Comparison of ENCODE assay signal across 8 cellular contexts in the genomic region with DNA sequence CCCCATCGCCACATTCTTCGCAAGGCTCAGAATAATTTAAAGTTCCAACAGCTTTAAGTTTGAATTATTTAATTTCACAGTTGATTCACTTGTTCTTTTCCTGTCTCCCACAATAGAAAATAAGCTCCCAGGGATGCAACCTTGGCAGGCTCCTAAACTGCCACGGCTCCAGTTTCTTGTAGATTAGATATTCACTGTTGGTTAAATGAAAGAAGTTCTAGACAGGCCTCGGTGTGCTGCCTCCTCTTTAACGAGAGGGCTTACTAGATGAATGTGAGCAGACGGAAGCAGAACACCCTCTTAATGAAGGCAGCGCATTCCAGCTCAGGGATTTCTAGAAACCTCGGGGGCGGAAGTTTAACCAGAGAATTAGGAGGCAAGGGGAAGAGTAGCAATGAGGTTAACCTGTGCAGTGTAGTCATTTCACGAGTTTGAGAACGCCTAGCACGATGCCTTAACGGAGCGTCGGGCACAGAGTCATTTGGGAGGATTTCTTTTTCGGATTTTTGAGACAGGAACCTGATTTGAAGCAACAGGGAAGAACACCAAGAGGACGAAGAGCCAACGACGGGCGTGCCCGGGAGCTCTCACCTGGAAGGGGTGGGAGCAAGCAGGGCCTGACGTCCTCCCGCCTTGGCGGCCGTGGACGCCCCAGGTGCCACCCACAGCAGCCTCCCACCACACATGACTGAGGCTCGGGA. TPM values are rescaled to one million over a fixed set of nuclear protein-coding genes. Genes with fewer than 3 reads are reported as not detected.
DNase-seq lines count a peak whose midpoint lies in the region; ATAC-seq and TF ChIP-seq lines count a peak whose summit lies in the region.

No MANE protein-coding gene starts in this region.

- H3K9me3 Mint-ChIP-seq in CD4-positive, alpha-beta memory T cell: no peaks in the 10 kb centered on the region
- H3K9me3 Mint-ChIP-seq in activated naive CD4-positive, alpha-beta T cell treated with anti-CD3 and anti-CD28 coated beads, Interleukin-2, amount 50 U/mL, for 72 hours: no peaks in the 10 kb centered on the region
- peaks cover 6% of the 10 kb centered on the region for H3K9me3 Mint-ChIP-seq in glutamatergic neuron (ENCODE audit: unreplicated experiment)

- ATAC-seq in GM18907 (IDR thresholded peaks at IDR 0.05; ENCODE audit: unreplicated experiment): peak; percentile 52
- ATAC-seq in HG03095 (IDR thresholded peaks at IDR 0.05; ENCODE audit: unreplicated experiment): peak; percentile 36
- peak; percentile 64 to 67 for ATAC-seq in activated naive CD4-positive, alpha-beta T cell treated with anti-CD3 and anti-CD28 coated beads, Interleukin-2, amount 50 U/mL, for 72 hours

- TF ChIP-seq CTCF in glutamatergic neuron (IDR thresholded peaks at IDR 0.05; ENCODE audit: partially characterized antibody, unreplicated experiment) (no peak), GM10248 (IDR thresholded peaks at IDR 0.05; ENCODE audit: control extremely low read depth, extremely low read depth, low read depth, missing control alignments) (no peak)

- H3K4me1 Mint-ChIP-seq in CD4-positive, alpha-beta memory T cell: peaks cover 44 to 64% (median 50%) of the 10 kb centered on the region in 4 donors
- peaks cover 10% of the 10 kb centered on the region for H3K4me1 Mint-ChIP-seq in glutamatergic neuron (ENCODE audit: low read depth, unreplicated experiment)

- no peaks in the 10 kb centered on the region for H3K9me3 ChIP-seq in CD4-positive, alpha-beta memory T cell (ENCODE audit: control insufficient read depth in 1 of 2, low read length in 2 of 2)

- H3K4me3 ChIP-seq in CD4-positive, alpha-beta memory T cell (ENCODE audit: low read length in 2 of 2): peak overlapping the region; percentile 62 to 66

- no peaks in the 10 kb centered on the region for H3K36me3 ChIP-seq in CD4-positive, alpha-beta memory T cell (ENCODE audit: insufficient read depth, low read length)

- peaks cover 4 to 24% of the 10 kb centered on the region in 2 donors for H3K36me3 Mint-ChIP-seq in CD4-positive, alpha-beta memory T cell
- H3K36me3 Mint-ChIP-seq in activated naive CD4-positive, alpha-beta T cell treated with anti-CD3 and anti-CD28 coated beads, Interleukin-2, amount 50 U/mL, for 72 hours: peaks cover 39 to 47% of the 10 kb centered on the region in 2 donors
- peaks cover 4% of the 10 kb centered on the region for H3K36me3 Mint-ChIP-seq in glutamatergic neuron (ENCODE audit: unreplicated experiment)

- peaks cover 49% of the 10 kb centered on the region for H3K4me1 ChIP-seq in CD4-positive, alpha-beta memory T cell (ENCODE audit: insufficient read depth, low read length)

- no peaks in the 10 kb centered on the region for H3K27me3 ChIP-seq in CD4-positive, alpha-beta memory T cell (ENCODE audit: insufficient read depth, low read length)

- intact Hi-C loops in CD4-positive, alpha-beta memory T cell (cut with micrococcal nuclease): loop anchor here (2.0 to 5.0 kb wide), 2 partner anchors 1221 to 1653 kb away; a partner anchor contains a TSS

- peak overlapping the region; percentile 95 for H3K27ac ChIP-seq in CD4-positive, alpha-beta memory T cell (ENCODE audit: low read depth, low read length)

- DNase-seq in CD4-positive, alpha-beta memory T cell: peak in 1 of 5 donors; percentile 46
- peak; percentile 92 for DNase-seq in NCI-H345 treated with DMSO at 0.1 percent for 48 hours (lab: John Stamatoyannopoulos, UW; ENCODE audit: unreplicated experiment)
- DNase-seq in activated naive CD4-positive, alpha-beta T cell treated with anti-CD3 and anti-CD28 coated beads, Interleukin-2, amount 50 U/mL, for 72 hours (ENCODE audit: low spot score in 2 of 2): peak in 1 of 2 donors; percentile 66
- DNase-seq in glutamatergic neuron: no peak
- DNase-seq in nucleus accumbens (lab: John Stamatoyannopoulos, UW): peak in 42 of 56 donors; percentile 26 to 81 (median 58)
- no peak for DNase-seq in GM10248 (ENCODE audit: extremely low spot score)

- peak overlapping the region; percentile 91 to 99 (median 97) for H3K27ac Mint-ChIP-seq in CD4-positive, alpha-beta memory T cell
- H3K27ac Mint-ChIP-seq in activated naive CD4-positive, alpha-beta T cell treated with anti-CD3 and anti-CD28 coated beads, Interleukin-2, amount 50 U/mL, for 72 hours: peak overlapping the region; percentile 95 to 98
- H3K27ac Mint-ChIP-seq in glutamatergic neuron (ENCODE audit: unreplicated experiment): peak overlapping the region; percentile 94

- CTCF ChIA-PET in CD4-positive, alpha-beta memory T cell (lab: Charles Lee; ENCODE audit: partially characterized antibody): interaction anchor here (1.6 kb wide), 1 partner anchor 136 kb away, joined by 5 read pairs; no protein-coding TSS in a partner anchor
- CTCF ChIA-PET in GM10248 (lab: Yijun Ruan, JAX): interaction anchor here (1.3 kb wide), 1 partner anchor 10 kb away, joined by 3 read pairs; no protein-coding TSS in a partner anchor

- no peaks in the 10 kb centered on the region for H3K27me3 Mint-ChIP-seq in CD4-positive, alpha-beta memory T cell
- peaks cover 9% of the 10 kb centered on the region for H3K27me3 Mint-ChIP-seq in glutamatergic neuron (ENCODE audit: unreplicated experiment)

- POLR2A ChIA-PET in CD4-positive, alpha-beta memory T cell (lab: Charles Lee; ENCODE audit: partially characterized antibody): interaction anchor here (1.0 to 2.4 kb wide), 6 partner anchors 22 to 499 kb away, joined by 3 to 21 read pairs (median 6); a partner anchor contains a TSS
- POLR2A ChIA-PET in GM10248 (lab: Yijun Ruan, JAX): interaction anchor here (0.5 to 0.6 kb wide), 3 partner anchors 154 to 1631 kb away, joined by 3 to 4 read pairs (median 3); no protein-coding TSS in a partner anchor

- H3K4me3 Mint-ChIP-seq in CD4-positive, alpha-beta memory T cell: peak overlapping the region; percentile 89 to 99 (median 96)
- H3K4me3 Mint-ChIP-seq in glutamatergic neuron (ENCODE audit: unreplicated experiment): peak overlapping the region; percentile 97

RNA-seq across cellular contexts. Expression of a gene that starts 0.6 kb away (rescaled TPM):
- total RNA-seq in CD4-positive, alpha-beta memory T cell: 10 to 100 TPM; 43.7 to 48.3 TPM
- polyA plus RNA-seq in CD4-positive, alpha-beta memory T cell: 10 to 100 TPM; 11.8 to 24.9 TPM
- total RNA-seq in activated naive CD4-positive, alpha-beta T cell treated with anti-CD3 and anti-CD28 coated beads, Interleukin-2, amount 50 U/mL, for 72 hours: 10 to 100 TPM; 39.8 to 45.7 TPM
- total RNA-seq in glutamatergic neuron (ENCODE audit: unreplicated experiment): 16.5 TPM

Comparison
In these comparisons a context has a peak if more than half of its experiments do, and no peak if none do; other contexts are left out.
1. DNase-seq: peak in NCI-H345 treated with DMSO at 0.1 percent for 48 hours (single experiment) and nucleus accumbens (42 of 56); none in glutamatergic neuron (single experiment) and GM10248 (single experiment).
2. Peak in every context shown above with its lines, with median percentiles within 50 percentile points of each other: H3K27ac Mint-ChIP-seq and ATAC-seq.